Comparison of ENCODE assay signal across 30 cellular contexts in genomic region chr17:21815352-21816063, GRCh38.
A peak's percentile ranks its signal among the peaks of the same experiment; 100 is the strongest.
DNase-seq lines count a peak whose midpoint lies in the region; ATAC-seq and TF ChIP-seq lines count a peak whose summit lies in the region.
"Had no signal": no experiment of that assay in that cellular context is flagged by ENCODE, and none has a peak within 500 bp of the region (broad histone marks: within the 10 kb centered on the region; RNA-seq: fewer than 3 reads in every experiment).

No MANE protein-coding gene starts in this region.

- H3K27me3 ChIP-seq in mesendoderm (ENCODE audit: insufficient read depth, low read length, poor library complexity), result no peaks in the 10 kb centered on the region
- H3K27me3 ChIP-seq: MG63, SJSA1 had no signal

- H2BK120ac ChIP-seq in mesendoderm (ENCODE audit: low read depth, low read length), result no peak overlapping the region

- WGBS in mesendoderm (ENCODE audit: extremely low coverage, insufficient coverage, low lambda C conversion rate), result no CpG with 5 or more reads among the region's 11 CpGs

- no peak overlapping the region for H3K56ac ChIP-seq in mesendoderm (ENCODE audit: low read length)

- H2BK5ac ChIP-seq in mesendoderm (ENCODE audit: low read length), result no peak overlapping the region

- no peak overlapping the region for H4K8ac ChIP-seq in mesendoderm (ENCODE audit: low read depth, low read length)

- no peak overlapping the region for H4K5ac ChIP-seq in mesendoderm (ENCODE audit: low read length)

- H3K27ac ChIP-seq in mesendoderm (ENCODE audit: low read depth, low read length), result no peak overlapping the region
- H3K27ac ChIP-seq: SJSA1 had no signal

- H3K18ac ChIP-seq in mesendoderm (ENCODE audit: low read length), result no peak overlapping the region

- no peak overlapping the region for H3K9ac ChIP-seq in mesendoderm (ENCODE audit: low read length)

- no peaks in the 10 kb centered on the region for H3K79me2 ChIP-seq in mesendoderm (ENCODE audit: control insufficient read depth, insufficient read depth, low read length)

- no peak overlapping the region for H3K4me2 ChIP-seq in mesendoderm (ENCODE audit: low read length)
- H3K4me2 ChIP-seq: GM23338 had no signal

- H3K79me1 ChIP-seq in mesendoderm (ENCODE audit: low read length), result no peaks in the 10 kb centered on the region

- no peak overlapping the region for H3K4ac ChIP-seq in mesendoderm (ENCODE audit: low read depth, low read length)

- H2BK15ac ChIP-seq in mesendoderm (replicated peaks; ENCODE audit: low read depth), result no peak overlapping the region

- H3K36me3 ChIP-seq in mesendoderm (ENCODE audit: control insufficient read depth, insufficient read depth, low read length), result no peaks in the 10 kb centered on the region
- H3K36me3 ChIP-seq: MG63, SJSA1 had no signal

- no peak overlapping the region for H3K23ac ChIP-seq in mesendoderm (ENCODE audit: low read length)

- peak; percentile 34; the same call in 1 of the 3 replicates for ATAC-seq in SK-N-SH treated with all-trans-retinoic acid at 6 μM for 48 hours
- no peak for ATAC-seq in HG03378 (IDR thresholded peaks at IDR 0.05; ENCODE audit: unreplicated experiment)
- ATAC-seq in HG03025 (IDR thresholded peaks at IDR 0.05; ENCODE audit: low FRiP score, unreplicated experiment), result no peak
- ATAC-seq: GM23338, PC-3 had no signal

- peak overlapping the region; percentile 17 for H3K4me3 ChIP-seq in mesendoderm (ENCODE audit: low read length)
- H3K4me3 ChIP-seq: GM23338, MG63, SJSA1 had no signal

- no peaks in the 10 kb centered on the region for H3K4me1 ChIP-seq in mesendoderm (ENCODE audit: control insufficient read depth, low read depth, low read length)
- H3K4me1 ChIP-seq: Caco-2, SJSA1 had no signal

- no peak overlapping the region for H2AK5ac ChIP-seq in mesendoderm (ENCODE audit: low read length)

- peak; percentile 7 for DNase-seq in GM03348 (ENCODE audit: low spot score)
- peak; percentile 7 for DNase-seq in HT1080 (ENCODE audit: low read depth)
- DNase-seq in mesendoderm, result no peak
- DNase-seq in mucosa of gallbladder (ENCODE audit: low spot score), result no peak
- DNase-seq in islet precursor cell, result no peak
- DNase-seq: C1 segment of cervical spinal cord; Caco-2; CD4-positive, alpha-beta memory T cell; DMS 273 treated with DMSO at 0.1 percent for 48 hours; DMS79; EL; GDM1; H9; HFFc6; Kasumi-1; MG63; NCI-H1105 treated with DMSO at 0.1 percent for 48 hours; NCI-H146; NCI-H1930; NCI-H446; NCI-H524 treated with DMSO at 0.1 percent for 48 hours; NCI-H774; NK-92 treated with Interleukin-12 subunit alpha and Interleukin-12 subunit beta, amount 100 ng/mL, for 24 hours; PC-3; T-helper 1 cell had no signal

TF ChIP-seq in SK-N-SH treated with all-trans-retinoic acid at 6 μM for 48 hours, 23 proteins besides CTCF, POLR2A, EP300 and RAD21:
- no peak for TF ChIP-seq TSHZ2 (CRISPR knock-in tag; IDR thresholded peaks at IDR 0.05)
- no peak for TF ChIP-seq CSDC2 (CRISPR knock-in tag; IDR thresholded peaks at IDR 0.05)
- no peak for TF ChIP-seq TCF4 (CRISPR knock-in tag; IDR thresholded peaks at IDR 0.05; ENCODE audit: borderline replicate concordance)
- TF ChIP-seq ARNTL (CRISPR knock-in tag; IDR thresholded peaks at IDR 0.05; ENCODE audit: borderline replicate concordance, low read depth), result no peak
- TF ChIP-seq RARB (CRISPR knock-in tag; IDR thresholded peaks at IDR 0.05), result no peak
- no peak for TF ChIP-seq POU6F1 (CRISPR knock-in tag; IDR thresholded peaks at IDR 0.05; ENCODE audit: borderline replicate concordance, low read depth)
- no peak for TF ChIP-seq ISL1 (CRISPR knock-in tag; IDR thresholded peaks at IDR 0.05)
- TF ChIP-seq ZC3H10 (CRISPR knock-in tag; IDR thresholded peaks at IDR 0.05), result no peak
- TF ChIP-seq ZFP30 (CRISPR knock-in tag; IDR thresholded peaks at IDR 0.05), result no peak
- TF ChIP-seq SNAI2 (CRISPR knock-in tag; IDR thresholded peaks at IDR 0.05), result no peak
- TF ChIP-seq GLIS3 (CRISPR knock-in tag; IDR thresholded peaks at IDR 0.05), result no peak
- TF ChIP-seq PPARA (CRISPR knock-in tag; IDR thresholded peaks at IDR 0.05; ENCODE audit: borderline replicate concordance), result no peak
- TF ChIP-seq ESRRG (CRISPR knock-in tag; IDR thresholded peaks at IDR 0.05), result no peak
- no peak for TF ChIP-seq TOX (CRISPR knock-in tag; IDR thresholded peaks at IDR 0.05; ENCODE audit: borderline replicate concordance)
- no peak for TF ChIP-seq ZNF70 (CRISPR knock-in tag; IDR thresholded peaks at IDR 0.05)
- no peak for TF ChIP-seq ZFP3 (CRISPR knock-in tag; IDR thresholded peaks at IDR 0.05)

Comparison
In these comparisons a context has a peak if more than half of its experiments do, and no peak if none do; other contexts are left out.
1. DNase-seq: peak in GM03348 (single experiment) and HT1080 (single experiment); none in mesendoderm (single experiment), mucosa of gallbladder (single experiment) and islet precursor cell (single experiment).